Comparison of ENCODE assay signal across 30 cellular contexts in genomic region chr21:28459193-28459592, GRCh38.
"Had no signal": no experiment of that assay in that cellular context is flagged by ENCODE, and none has a peak within 500 bp of the region (broad histone marks: within the 10 kb centered on the region; RNA-seq: fewer than 3 reads in every experiment).

No MANE protein-coding gene starts in this region.

- H3K27ac ChIP-seq: brain microvascular endothelial cell, colonic mucosa, dorsolateral prefrontal cortex, esophagus muscularis mucosa, heart left ventricle, neutrophil, ovary, prostate gland, right atrium auricular region, thyroid gland, upper lobe of right lung had no signal

- FAIRE-seq: endothelial cell of umbilical vein, islet of Langerhans had no signal

- H3K27me3 ChIP-seq: brain microvascular endothelial cell, colonic mucosa, dorsolateral prefrontal cortex, esophagus muscularis mucosa, heart left ventricle, neutrophil, ovary, right atrium auricular region, thyroid gland, upper lobe of right lung had no signal

- ATAC-seq: activated CD8-positive, alpha-beta memory T cell treated with anti-CD3 and anti-CD28 coated beads, Interleukin-2, amount 10 ng/mL, durations not matched to agents 7 days and 5 days; effector memory CD8-positive, alpha-beta T cell; heart left ventricle; left ventricle myocardium superior; upper lobe of right lung had no signal

- DNase-seq: activated CD4-positive, alpha-beta memory T cell treated with anti-CD3 and anti-CD28 coated beads for 36 hours; activated CD4-positive, alpha-beta T cell treated with anti-CD3 and anti-CD28 coated beads for 48 hours; activated CD4-positive, CD25-positive, alpha-beta regulatory T cell; activated CD8-positive, alpha-beta memory T cell treated with anti-CD3 and anti-CD28 coated beads, Interleukin-2, amount 10 ng/mL, durations not matched to agents 7 days and 5 days; activated gamma-delta T cell; activated naive CD4-positive, alpha-beta T cell treated with anti-CD3 and anti-CD28 coated beads, Interleukin-2, amount 50 U/mL, for 16 hours; aorta; brain microvascular endothelial cell; colonic mucosa; dorsolateral prefrontal cortex; effector memory CD8-positive, alpha-beta T cell; heart left ventricle; left ventricle myocardium superior; ovary; stimulated activated CD4-positive, alpha-beta T cell treated with anti-CD3 and anti-CD28 coated beads, Interleukin-4, amount 100 ng/mL, for 24 hours; stimulated activated naive CD4-positive, alpha-beta T cell treated with Interleukin-2 at 50 U/mL for 16 hours; substantia nigra; T-helper 1 cell; T-helper 9 cell; thyroid gland; upper lobe of right lung had no signal

- H3K4me1 Mint-ChIP-seq: activated CD8-positive, alpha-beta memory T cell treated with anti-CD3 and anti-CD28 coated beads, Interleukin-2, amount 10 ng/mL, durations not matched to agents 7 days and 5 days; central memory CD8-positive, alpha-beta T cell; nephron had no signal

- H3K36me3 ChIP-seq: brain microvascular endothelial cell, colonic mucosa, esophagus muscularis mucosa, heart left ventricle, neutrophil, ovary, prostate gland, right atrium auricular region, thyroid gland, upper lobe of right lung had no signal

- H3K4me1 ChIP-seq: colonic mucosa, heart left ventricle, prostate gland, right atrium auricular region, thyroid gland, upper lobe of right lung had no signal

- H3K36me3 Mint-ChIP-seq: activated CD4-positive, alpha-beta memory T cell treated with anti-CD3 and anti-CD28 coated beads for 36 hours; activated CD8-positive, alpha-beta memory T cell treated with anti-CD3 and anti-CD28 coated beads, Interleukin-2, amount 10 ng/mL, durations not matched to agents 7 days and 5 days had no signal

- H3K9me3 ChIP-seq: colonic mucosa, esophagus muscularis mucosa, heart left ventricle, neutrophil, ovary, prostate gland, right atrium auricular region, thyroid gland, upper lobe of right lung had no signal

- H3K27ac Mint-ChIP-seq: activated CD4-positive, alpha-beta memory T cell treated with anti-CD3 and anti-CD28 coated beads for 36 hours; activated CD8-positive, alpha-beta memory T cell treated with anti-CD3 and anti-CD28 coated beads, Interleukin-2, amount 10 ng/mL, durations not matched to agents 7 days and 5 days; activated T-helper 1 cell treated with anti-CD3 and anti-CD28 coated beads, Interleukin-12 subunit alpha, Interleukin-12 subunit beta, Interleukin-2, Interleukin-4 antibody, amounts not matched to agents 30 ng/mL and 10 ng/mL and 1 ng/mL, durations not matched to agents 14 hours and 24 hours and 36 hours; effector memory CD8-positive, alpha-beta T cell; nephron had no signal

- H3K4me3 Mint-ChIP-seq: activated CD4-positive, alpha-beta memory T cell treated with anti-CD3 and anti-CD28 coated beads for 36 hours; activated CD8-positive, alpha-beta memory T cell treated with anti-CD3 and anti-CD28 coated beads, Interleukin-2, amount 10 ng/mL, durations not matched to agents 7 days and 5 days; activated T-helper 1 cell treated with anti-CD3 and anti-CD28 coated beads, Interleukin-12 subunit alpha, Interleukin-12 subunit beta, Interleukin-2, Interleukin-4 antibody, amounts not matched to agents 30 ng/mL and 10 ng/mL and 1 ng/mL, durations not matched to agents 14 hours and 24 hours and 36 hours; central memory CD8-positive, alpha-beta T cell; effector memory CD8-positive, alpha-beta T cell; nephron had no signal

- H3K9me3 Mint-ChIP-seq: activated CD4-positive, alpha-beta memory T cell treated with anti-CD3 and anti-CD28 coated beads for 36 hours; activated T-helper 1 cell treated with anti-CD3 and anti-CD28 coated beads, Interleukin-12 subunit alpha, Interleukin-12 subunit beta, Interleukin-2, Interleukin-4 antibody, amounts not matched to agents 30 ng/mL and 10 ng/mL and 1 ng/mL, durations not matched to agents 14 hours and 24 hours and 36 hours; central memory CD8-positive, alpha-beta T cell; effector memory CD8-positive, alpha-beta T cell; nephron had no signal

- H3K27me3 Mint-ChIP-seq: activated CD4-positive, alpha-beta memory T cell treated with anti-CD3 and anti-CD28 coated beads for 36 hours; activated CD8-positive, alpha-beta memory T cell treated with anti-CD3 and anti-CD28 coated beads, Interleukin-2, amount 10 ng/mL, durations not matched to agents 7 days and 5 days; central memory CD8-positive, alpha-beta T cell; effector memory CD8-positive, alpha-beta T cell had no signal

- H3K4me3 ChIP-seq: colonic mucosa, dorsolateral prefrontal cortex, esophagus muscularis mucosa, heart left ventricle, ovary, prostate gland, right atrium auricular region, thyroid gland, upper lobe of right lung had no signal
